8 cellular contexts compared by ENCODE assay signal in genomic region chr1:13228343-13228781, GRCh38. TPM values are rescaled to one million over a fixed set of nuclear protein-coding genes. Genes with fewer than 3 reads are reported as not detected.
DNase-seq lines count a peak whose midpoint lies in the region; ATAC-seq, FAIRE-seq and TF ChIP-seq lines count a peak whose summit lies in the region.

No MANE protein-coding gene starts in this region.

- no peak for TF ChIP-seq POLR2A in A549 (IDR thresholded peaks at IDR 0.05; ENCODE audit: low read length)

- CTCF ChIA-PET in A549 (lab: Yijun Ruan, JAX): interaction anchor here (0.6 to 1.0 kb wide), 2 partner anchors 15 to 224 kb away, joined by 3 to 4 read pairs; no protein-coding TSS in a partner anchor

- no peak for TF ChIP-seq EP300 in A549 (IDR thresholded peaks at IDR 0.05)

- H3K36me3 ChIP-seq in GM23338 (ENCODE audit: insufficient read depth) (peaks cover 8% of the 10 kb centered on the region; the same call in 1 of the 2 replicates), liver (ENCODE audit: control insufficient read depth in 4 of 4, insufficient read depth in 3 of 4, low read depth in 1 of 4, low read length in 3 of 4) (no peaks in the 10 kb centered on the region)

- H4K20me1 ChIP-seq in GM23338 (replicated peaks; ENCODE audit: insufficient read depth): no peaks in the 10 kb centered on the region

- no peak overlapping the region for H3K9ac ChIP-seq in liver (ENCODE audit: low read depth in 1 of 2, low read length in 2 of 2)

- H3K4me3 Mint-ChIP-seq in GM23338: no peak overlapping the region

- H2AFZ ChIP-seq in GM23338: no peak overlapping the region

- no peaks in the 10 kb centered on the region for H3K9me2 ChIP-seq in GM23338 (ENCODE audit: insufficient read depth)

- H3F3A ChIP-seq in GM23338 (replicated peaks; ENCODE audit: low read depth): no peaks in the 10 kb centered on the region

- H3K4me2 ChIP-seq in A549 (no peak overlapping the region), GM23338 (no peak overlapping the region)

- no peaks in the 10 kb centered on the region for H3K79me2 ChIP-seq in GM23338 (replicated peaks; ENCODE audit: insufficient read depth)

- no peaks in the 10 kb centered on the region for H3K9me3 ChIP-seq in A549
- no peaks in the 10 kb centered on the region for H3K9me3 ChIP-seq in liver (ENCODE audit: control insufficient read depth in 4 of 4, low read length in 3 of 4)

- H3K4me1 Mint-ChIP-seq in GM23338: no peaks in the 10 kb centered on the region

- TF ChIP-seq CTCF in A549 (IDR thresholded peaks at IDR 0.05): peak; percentile 49
- peak; percentile 40 to 45 for TF ChIP-seq CTCF in GM23338 (conservative IDR thresholded peaks at IDR 0.05; ENCODE audit: low read depth in 2 of 2)
- peak; percentile 77 for TF ChIP-seq CTCF in VCaP (conservative IDR thresholded peaks at IDR 0.05)
- TF ChIP-seq CTCF in liver (IDR thresholded peaks at IDR 0.05; ENCODE audit: low read depth, low read length, missing input control): peak; percentile 38

- POLR2A ChIA-PET in A549 (lab: Yijun Ruan, JAX): interaction anchor here (0.7 kb wide), 1 partner anchor 1599 kb away, joined by 3 read pairs; no protein-coding TSS in a partner anchor

- TF ChIP-seq RAD21 in A549 (conservative IDR thresholded peaks at IDR 0.05 in 1 of 2, IDR thresholded peaks at IDR 0.05 in 1 of 2): 0 out of 5 replicates have a peak, but pooled peaks of 1 of the 2 experiments have one; percentile 3
- peak in 1 of 2 donors; percentile 41 for TF ChIP-seq RAD21 in liver (IDR thresholded peaks at IDR 0.05)

- H3K27me3 ChIP-seq in GM23338 (ENCODE audit: insufficient read depth) (no peaks in the 10 kb centered on the region), liver (ENCODE audit: control insufficient read depth in 4 of 4, insufficient read depth in 4 of 4, low read length in 3 of 4) (no peaks in the 10 kb centered on the region)

- no peak overlapping the region for H3K27ac Mint-ChIP-seq in GM23338

- H3K4me1 ChIP-seq in A549 (no peaks in the 10 kb centered on the region), GM23338 (ENCODE audit: insufficient read depth) (no peaks in the 10 kb centered on the region), liver (ENCODE audit: control insufficient read depth in 4 of 4, insufficient read depth in 4 of 4, low read length in 3 of 4) (no peaks in the 10 kb centered on the region)

- WGBS in A549 (ENCODE audit: missing lambda C conversion rate): 37% methylated on average over 7 of the region's 7 CpGs
- 74% methylated on average over 7 of the region's 7 CpGs for WGBS in liver

- H3K27ac ChIP-seq in A549 (no peak overlapping the region), GM23338 (ENCODE audit: low read depth) (no peak overlapping the region), VCaP (no peak overlapping the region), liver (ENCODE audit: low read depth in 1 of 2, low read length in 2 of 2) (no peak overlapping the region)

- peaks cover 56% of the 10 kb centered on the region for H3K36me3 Mint-ChIP-seq in GM23338 (ENCODE audit: low read depth)

- DNase-seq in A549 (ENCODE audit: low read depth in 1 of 2, low spot score in 1 of 2): peak in 1 of 2 experiments; percentile 48
- peak; percentile 29 for DNase-seq in GM23338 (ENCODE audit: low spot score)
- no peak for DNase-seq in NCI-H1092 (lab: John Stamatoyannopoulos, UW)
- DNase-seq in glomerular visceral epithelial cell (ENCODE audit: extremely low spot score): no peak

- peaks cover 87% of the 10 kb centered on the region for H3K9me3 Mint-ChIP-seq in GM23338

- peak; percentile 66 to 87; a peak in 4 of 6 replicates for ATAC-seq in A549
- ATAC-seq in GM23338: no peak
- no peak for ATAC-seq in GM19455 (IDR thresholded peaks at IDR 0.05; ENCODE audit: unreplicated experiment)
- no peak for ATAC-seq in HG02973 (IDR thresholded peaks at IDR 0.05; ENCODE audit: unreplicated experiment)

- peaks cover 6% of the 10 kb centered on the region for H3K27me3 Mint-ChIP-seq in GM23338 (ENCODE audit: insufficient read depth, low read depth, poor library complexity)

- FAIRE-seq in A549 (lab: Jason Lieb, UNC): no peak

- H3K4me3 ChIP-seq in A549 (no peak overlapping the region), GM23338 (no peak overlapping the region), liver (ENCODE audit: low read depth in 1 of 3, low read length in 3 of 3) (no peak overlapping the region)

TF ChIP-seq in A549, 52 proteins besides CTCF, POLR2A, EP300 and RAD21 (continues in another document):
- TF ChIP-seq ELK1 (IDR thresholded peaks at IDR 0.05; ENCODE audit: low read depth, low read length): no peak

TF ChIP-seq in GM23338, 12 proteins besides CTCF, POLR2A, EP300 and RAD21 (continues in another document):
- TF ChIP-seq EZH2 (IDR thresholded peaks at IDR 0.05; ENCODE audit: low read depth, unreplicated experiment): no peak

TF ChIP-seq in liver, 16 proteins besides CTCF, POLR2A, EP300 and RAD21 (continues in another document):
- TF ChIP-seq FOXA1 (IDR thresholded peaks at IDR 0.05) (no peak), FOXA2 (IDR thresholded peaks at IDR 0.05) (no peak), REST (IDR thresholded peaks at IDR 0.05) (no peak), JUND (IDR thresholded peaks at IDR 0.05) (no peak)

RNA-seq across cellular contexts. Expression of gene PRAMEF18, which starts 2.4 kb away (rescaled TPM):
- polyA plus RNA-seq in A549 (2011; rRNA removed) (not detected in 2 replicates), A549 (2017; fragmentation: RNase III; extraction: RNeasy Plus Mini Kit Qiagen cat#74134 plus additional on column Dnase treatment) (not detected in 3 replicates), GM23338 (2016; fragmentation: Nextera tagmentation; extraction: Ambion mirVana) (not detected in 2 replicates), liver (not detected)
- not detected in 2 replicates for polyA plus RNA-seq in A549 (2012; cell fraction: cytosol; rRNA removed)
- not detected in 2 replicates for polyA plus RNA-seq in A549 (2012; cell fraction: nucleus; rRNA removed)
- polyA minus RNA-seq in A549 (2011; rRNA and poly(A)+ RNA removed): not detected in 2 replicates
- total RNA-seq in GM23338 (2014; rRNA removed; shearing (Covaris generic)): not detected in 2 replicates
- total RNA-seq in liver: not detected

RNA-seq across cellular contexts. Expression of gene PRAMEF5, which starts 25.6 kb away (rescaled TPM):
- polyA plus RNA-seq in A549 (2011; rRNA removed) (not detected in 2 replicates), A549 (2017; fragmentation: RNase III; extraction: RNeasy Plus Mini Kit Qiagen cat#74134 plus additional on column Dnase treatment) (not detected in 3 replicates), GM23338 (2016; fragmentation: Nextera tagmentation; extraction: Ambion mirVana) (not detected in 2 replicates), liver (not detected)
- not detected in 2 replicates for polyA plus RNA-seq in A549 (2012; cell fraction: cytosol; rRNA removed)
- polyA plus RNA-seq in A549 (2012; cell fraction: nucleus; rRNA removed): not detected in 2 replicates
- polyA minus RNA-seq in A549 (2011; rRNA and poly(A)+ RNA removed): not detected in 2 replicates
- not detected in 2 replicates for total RNA-seq in GM23338 (2014; rRNA removed; shearing (Covaris generic))
- total RNA-seq in liver: not detected

RNA-seq across cellular contexts. Expression of gene PRAMEF13, which starts 27.2 kb away (rescaled TPM):
- polyA plus RNA-seq in A549 (2011; rRNA removed) (not detected in 2 replicates), A549 (2017; fragmentation: RNase III; extraction: RNeasy Plus Mini Kit Qiagen cat#74134 plus additional on column Dnase treatment) (not detected in 3 replicates), GM23338 (2016; fragmentation: Nextera tagmentation; extraction: Ambion mirVana) (not detected in 2 replicates), liver (not detected)
- polyA plus RNA-seq in A549 (2012; cell fraction: cytosol; rRNA removed): not detected in 2 replicates
- polyA plus RNA-seq in A549 (2012; cell fraction: nucleus; rRNA removed): not detected in 2 replicates
- not detected in 2 replicates for polyA minus RNA-seq in A549 (2011; rRNA and poly(A)+ RNA removed)
- not detected in 2 replicates for total RNA-seq in GM23338 (2014; rRNA removed; shearing (Covaris generic))
- not detected for total RNA-seq in liver

RNA-seq across cellular contexts. Expression of gene PRAMEF8, which starts 56.6 kb away (rescaled TPM):
- not detected in 2 replicates for polyA plus RNA-seq in A549 (2011; rRNA removed)
- polyA plus RNA-seq in A549 (2012; cell fraction: cytosol; rRNA removed): not detected in 2 replicates
- polyA plus RNA-seq in A549 (2012; cell fraction: nucleus; rRNA removed): not detected in 2 replicates
- not detected in 3 replicates for polyA plus RNA-seq in A549 (2017; fragmentation: RNase III; extraction: RNeasy Plus Mini Kit Qiagen cat#74134 plus additional on column Dnase treatment)
- polyA minus RNA-seq in A549 (2011; rRNA and poly(A)+ RNA removed): not detected in 2 replicates
- not detected in 2 replicates for total RNA-seq in GM23338 (2014; rRNA removed; shearing (Covaris generic))
- polyA plus RNA-seq in GM23338 (2016; fragmentation: Nextera tagmentation; extraction: Ambion mirVana): not detected in 2 replicates
- total RNA-seq in liver: not detected
- polyA plus RNA-seq in liver: not detected

RNA-seq across cellular contexts. Expression of gene PRAMEF9, which starts 56.7 kb away (rescaled TPM):
- not detected in 2 replicates for polyA plus RNA-seq in A549 (2011; rRNA removed)
- not detected in 2 replicates for polyA plus RNA-seq in A549 (2012; cell fraction: cytosol; rRNA removed)
- polyA plus RNA-seq in A549 (2012; cell fraction: nucleus; rRNA removed): not detected in 2 replicates
- not detected in 3 replicates for polyA plus RNA-seq in A549 (2017; fragmentation: RNase III; extraction: RNeasy Plus Mini Kit Qiagen cat#74134 plus additional on column Dnase treatment)
- not detected in 2 replicates for polyA minus RNA-seq in A549 (2011; rRNA and poly(A)+ RNA removed)
- total RNA-seq in GM23338 (2014; rRNA removed; shearing (Covaris generic)): not detected in 2 replicates
- not detected in 2 replicates for polyA plus RNA-seq in GM23338 (2016; fragmentation: Nextera tagmentation; extraction: Ambion mirVana)
- total RNA-seq in liver: not detected
- not detected for polyA plus RNA-seq in liver

Comparison
In these comparisons a context has a peak if more than half of its experiments do, and no peak if none do; other contexts are left out.
1. ATAC-seq: peak in A549 (2 of 2); none in GM23338 (single experiment), GM19455 (single experiment) and HG02973 (single experiment).
2. Peak in every context shown above with its lines, with median percentiles within 50 percentile points of each other: CTCF ChIP-seq.